In genomic region chr14:68780358-68781160, GRCh38 we compare ENCODE assay signal across 8 cellular contexts. TPM values are rescaled to one million over a fixed set of nuclear protein-coding genes. Genes with fewer than 3 reads are reported as not detected.
DNase-seq lines count a peak whose midpoint lies in the region; ATAC-seq, FAIRE-seq and TF ChIP-seq lines count a peak whose summit lies in the region.

No MANE protein-coding gene starts in this region.

- no peak for ATAC-seq in activated naive CD4-positive, alpha-beta T cell treated with anti-CD3 and anti-CD28 coated beads, Interleukin-2, amount 50 U/mL, for 72 hours
- peak; percentile 66 to 91 (median 85) for ATAC-seq in heart right ventricle

- peaks cover 4 to 6% of the 10 kb centered on the region in 2 donors for H3K9me3 Mint-ChIP-seq in activated naive CD4-positive, alpha-beta T cell treated with anti-CD3 and anti-CD28 coated beads, Interleukin-2, amount 50 U/mL, for 72 hours

- H3K36me3 ChIP-seq in ACC112 (ENCODE audit: insufficient read depth, low read length) = no peaks in the 10 kb centered on the region
- H3K36me3 ChIP-seq in heart right ventricle = no peaks in the 10 kb centered on the region
- no peaks in the 10 kb centered on the region for H3K36me3 ChIP-seq in prostate gland

- peak overlapping the region; percentile 91 to 92 for H3K27ac Mint-ChIP-seq in activated naive CD4-positive, alpha-beta T cell treated with anti-CD3 and anti-CD28 coated beads, Interleukin-2, amount 50 U/mL, for 72 hours

- no peaks in the 10 kb centered on the region for H3K27me3 ChIP-seq in ACC112 (ENCODE audit: insufficient read depth, low read length)
- H3K27me3 ChIP-seq in heart right ventricle = no peaks in the 10 kb centered on the region
- no peaks in the 10 kb centered on the region for H3K27me3 ChIP-seq in prostate gland (replicated peaks; ENCODE audit: insufficient read depth)

- peaks cover 0 to 2% (median 0%) of the 10 kb centered on the region in 11 donors for H3K9me3 ChIP-seq in heart right ventricle
- H3K9me3 ChIP-seq in prostate gland = no peaks in the 10 kb centered on the region

- H3K4me1 ChIP-seq in ACC112 (ENCODE audit: control insufficient read depth, insufficient read depth, low read length, unreplicated experiment) (peaks cover 54% of the 10 kb centered on the region), heart right ventricle (peaks cover 9 to 60% (median 46%) of the 10 kb centered on the region in 9 donors), prostate gland (replicated peaks) (peaks cover 19% of the 10 kb centered on the region)

- TF ChIP-seq CTCF in heart right ventricle (IDR thresholded peaks at IDR 0.05) (no peak), prostate gland (IDR thresholded peaks at IDR 0.05) (no peak)

- DNase-seq in Kasumi-1 (lab: John Stamatoyannopoulos, UW) (peak; percentile 89 to 90), heart right ventricle (peak; percentile 70 to 74), prostate gland (ENCODE audit: low spot score) (no peak), T-helper 9 cell (no peak), NCI-H1930 (lab: John Stamatoyannopoulos, UW) (no peak), GM19239 (ENCODE audit: insufficient read length, low spot score) (no peak)
- peak in 1 of 2 donors; percentile 20 for DNase-seq in activated naive CD4-positive, alpha-beta T cell treated with anti-CD3 and anti-CD28 coated beads, Interleukin-2, amount 50 U/mL, for 72 hours (ENCODE audit: low spot score in 2 of 2)

- peaks cover 6 to 7% of the 10 kb centered on the region in 2 donors for H3K36me3 Mint-ChIP-seq in activated naive CD4-positive, alpha-beta T cell treated with anti-CD3 and anti-CD28 coated beads, Interleukin-2, amount 50 U/mL, for 72 hours

- intact Hi-C loops in heart right ventricle (cut with DNase I) = loop anchor here in 6 of 10 donors (2.0 to 10.0 kb wide), 5 partner anchors 48 to 256 kb away; no protein-coding TSS in a partner anchor
- intact Hi-C loops in prostate gland (cut with DNase I) = loop anchor here (5.0 kb wide), 1 partner anchor 103 kb away; no protein-coding TSS in a partner anchor

- no peak for FAIRE-seq in GM19239 (lab: Jason Lieb, UNC)

- peak overlapping the region; percentile 70 for H2AFZ ChIP-seq in ACC112 (ENCODE audit: low read length, unreplicated experiment)

- 58 to 59% methylated on average over 7 of the region's 7 CpGs for WGBS in heart right ventricle, 2 donors
- WGBS in prostate gland = 44% methylated on average over 7 of the region's 7 CpGs

- H3K79me2 ChIP-seq in ACC112 (ENCODE audit: control insufficient read depth, insufficient read depth, low read length, unreplicated experiment) = peaks cover 2% of the 10 kb centered on the region

- peak overlapping the region; percentile 11; the same call in 1 of the 2 replicates for H3K4me3 ChIP-seq in ACC112 (ENCODE audit: low read depth, low read length)
- H3K4me3 ChIP-seq in heart right ventricle = peak overlapping the region in 2 of 10 donors; percentile 7 to 22
- H3K4me3 ChIP-seq in prostate gland = no peak overlapping the region

- TF ChIP-seq POLR2A in prostate gland (IDR thresholded peaks at IDR 0.05) = no peak

- H3K27ac ChIP-seq in ACC112 (ENCODE audit: low read depth, low read length) (peak overlapping the region; percentile 89), heart right ventricle (peak overlapping the region in 9 of 10 donors; percentile 9 to 88 (median 62)), prostate gland (peak overlapping the region; percentile 54 to 66)

RNA-seq across cellular contexts. Expression of gene ZFP36L1, which starts 12.3 kb away (rescaled TPM):
- total RNA-seq in activated naive CD4-positive, alpha-beta T cell treated with anti-CD3 and anti-CD28 coated beads, Interleukin-2, amount 50 U/mL, for 72 hours = 100 to 1,000 TPM in 1 of 2 donors, 10 to 100 TPM in 1; 73.4 to 158 TPM
- total RNA-seq in heart right ventricle (100 to 1,000 TPM in 2 of 10 donors, 10 to 100 TPM in 8; 46.5 to 127 (median 55.3) TPM), prostate gland (100 to 1,000 TPM; 359 to 556 TPM)
- polyA plus RNA-seq in heart right ventricle = 10 to 100 TPM; 40.8 to 41.1 TPM

Comparison
In these comparisons a context has a peak if more than half of its experiments do, and no peak if none do; other contexts are left out.
1. DNase-seq: peak in Kasumi-1 (2 of 2) and heart right ventricle (2 of 2); none in prostate gland (single experiment), T-helper 9 cell (single experiment), NCI-H1930 (0 of 2) and GM19239 (single experiment).
2. ATAC-seq: peak in heart right ventricle (8 of 8); none in activated naive CD4-positive, alpha-beta T cell treated with anti-CD3 and anti-CD28 coated beads, Interleukin-2, amount 50 U/mL, for 72 hours (0 of 2).
3. Peak in every context shown above with its lines, with median percentiles within 50 percentile points of each other: H3K27ac ChIP-seq.